ENCODE assay signal across 9 cellular contexts in the genomic region with DNA sequence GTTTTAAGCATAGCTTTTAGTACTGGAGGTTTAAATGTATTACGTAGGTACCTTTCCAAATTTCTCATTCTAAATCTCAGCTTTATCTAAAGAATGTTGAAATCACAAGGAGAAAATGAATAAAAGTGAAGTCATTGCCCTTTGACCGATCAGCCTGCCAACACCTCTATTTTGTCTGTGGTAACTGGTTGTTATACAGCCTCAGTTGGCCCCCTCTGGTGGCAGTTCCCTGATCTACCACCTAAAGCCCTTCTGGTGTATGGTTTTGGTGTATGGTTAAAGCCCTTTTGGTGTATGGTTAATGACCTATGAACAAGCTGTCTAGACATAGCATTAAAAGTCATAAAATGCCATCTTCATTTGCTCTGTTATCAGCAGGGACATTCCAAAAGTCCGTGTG.
DNase-seq lines count a peak whose midpoint lies in the region; ATAC-seq, FAIRE-seq and TF ChIP-seq lines count a peak whose summit lies in the region.
"Had no signal": no experiment of that assay in that cellular context is flagged by ENCODE, and none has a peak within 500 bp of the region (broad histone marks: within the 10 kb centered on the region; RNA-seq: fewer than 3 reads in every experiment).

No MANE protein-coding gene starts in this region.

- H3K27ac ChIP-seq in endothelial cell of umbilical vein (ENCODE audit: insufficient read depth, low read depth, low read length) (no peak overlapping the region), neural progenitor cell (no peak overlapping the region)
- H3K27ac ChIP-seq: SK-N-MC had no signal

- H3K4me1 ChIP-seq in endothelial cell of umbilical vein (ENCODE audit: control insufficient read depth, extremely low read depth, insufficient read depth, low read length) (no peaks in the 10 kb centered on the region), neural progenitor cell (no peaks in the 10 kb centered on the region)

- peak; percentile 77 for ATAC-seq in GM18858 (IDR thresholded peaks at IDR 0.05; ENCODE audit: unreplicated experiment)
- peak; percentile 66 for ATAC-seq in HG03108 (IDR thresholded peaks at IDR 0.05; ENCODE audit: unreplicated experiment)
- ATAC-seq in natural killer cell = no peak

- peak; percentile 55 for DNase-seq in COLO668 (lab: John Stamatoyannopoulos, UW; ENCODE audit: unreplicated experiment)
- peak; percentile 20 for DNase-seq in NCI-H526 treated with DMSO at 0.1 percent for 48 hours (lab: John Stamatoyannopoulos, UW)
- peak; percentile 59 for DNase-seq in endothelial cell of umbilical vein (ENCODE audit: low read depth, low spot score)
- peak; percentile 76 for DNase-seq in neural progenitor cell (ENCODE audit: low spot score)
- no peak for DNase-seq in natural killer cell
- DNase-seq in NCI-H2227 (lab: John Stamatoyannopoulos, UW; ENCODE audit: unreplicated experiment) = no peak

- CTCF ChIA-PET in endothelial cell of umbilical vein (lab: Charles Lee) = interaction anchor here (0.7 to 5.0 kb wide), 10 partner anchors 12 to 251 kb away, joined by 3 to 131 read pairs (median 6); no protein-coding TSS in a partner anchor

- H3K79me2 ChIP-seq in endothelial cell of umbilical vein (ENCODE audit: control insufficient read depth, insufficient read depth, low read length) = no peaks in the 10 kb centered on the region
- no peaks in the 10 kb centered on the region for H3K79me2 ChIP-seq in neural progenitor cell (ENCODE audit: low read depth)

- TF ChIP-seq POLR2A in endothelial cell of umbilical vein (IDR thresholded peaks at IDR 0.05; ENCODE audit: low read depth, low read length) = no peak

- no peaks in the 10 kb centered on the region for H3K9me3 Mint-ChIP-seq in neural progenitor cell
- peaks cover 0 to 8% of the 10 kb centered on the region in 2 donors for H3K9me3 Mint-ChIP-seq in natural killer cell

- H2AFZ ChIP-seq in endothelial cell of umbilical vein (ENCODE audit: low read depth, low read length) (no peak overlapping the region), neural progenitor cell (replicated peaks) (no peak overlapping the region)

- no peaks in the 10 kb centered on the region for H3F3A ChIP-seq in neural progenitor cell (ENCODE audit: low read depth)

- H3K36me3 ChIP-seq in endothelial cell of umbilical vein (ENCODE audit: control insufficient read depth in 2 of 2, extremely low read depth in 1 of 2, insufficient read depth in 2 of 2, low read length in 2 of 2) (no peaks in the 10 kb centered on the region), neural progenitor cell (no peaks in the 10 kb centered on the region)

- BruUV-seq in endothelial cell of umbilical vein (replicated peaks; lab: Mats Ljungman, UMichigan) = no TSS peak

- H3K4me2 ChIP-seq in endothelial cell of umbilical vein (ENCODE audit: insufficient read depth, low read length) (no peak overlapping the region), neural progenitor cell (no peak overlapping the region)

- intact Hi-C loops in endothelial cell of umbilical vein (cut with micrococcal nuclease) = loop anchor here (1.0 kb wide), 2 partner anchors 60 to 251 kb away; no protein-coding TSS in a partner anchor
- intact Hi-C loops in natural killer cell (cut with micrococcal nuclease) = no loop called here

- no peaks in the 10 kb centered on the region for H4K20me1 ChIP-seq in endothelial cell of umbilical vein (replicated peaks; ENCODE audit: control insufficient read depth, extremely low read depth, insufficient read depth, low read length)
- H4K20me1 ChIP-seq in neural progenitor cell (ENCODE audit: low read depth) = no peaks in the 10 kb centered on the region

- no peaks in the 10 kb centered on the region for H3K36me3 Mint-ChIP-seq in neural progenitor cell
- H3K36me3 Mint-ChIP-seq in natural killer cell = no peaks in the 10 kb centered on the region

- H3K27me3 Mint-ChIP-seq in neural progenitor cell (ENCODE audit: insufficient read depth, low read depth) (no peaks in the 10 kb centered on the region), natural killer cell (ENCODE audit: low read depth in 2 of 2) (no peaks in the 10 kb centered on the region)

- H3K9ac ChIP-seq in endothelial cell of umbilical vein (replicated peaks; ENCODE audit: extremely low read depth, insufficient read depth, low read length) = no peak overlapping the region
- H3K9ac ChIP-seq in neural progenitor cell = no peak overlapping the region

- TF ChIP-seq CTCF in endothelial cell of umbilical vein (IDR thresholded peaks at IDR 0.05; ENCODE audit: extremely low read depth in 1 of 2, insufficient read depth in 1 of 2, low read depth in 1 of 2, low read length in 2 of 2) = peak; percentile 61 to 75
- peak; percentile 85 for TF ChIP-seq CTCF in neural progenitor cell (IDR thresholded peaks at IDR 0.05)
- no peak for TF ChIP-seq CTCF in natural killer cell (IDR thresholded peaks at IDR 0.05)

- no peak overlapping the region for H3K27ac Mint-ChIP-seq in neural progenitor cell
- H3K27ac Mint-ChIP-seq in natural killer cell = no peak overlapping the region

- peak; percentile 38 for FAIRE-seq in endothelial cell of umbilical vein (lab: Jason Lieb, UNC)

- H3K4me1 Mint-ChIP-seq in neural progenitor cell = no peaks in the 10 kb centered on the region
- H3K4me1 Mint-ChIP-seq in natural killer cell = no peaks in the 10 kb centered on the region

- H3K4me3 ChIP-seq in endothelial cell of umbilical vein (replicated peaks in 1 of 3; ENCODE audit: insufficient read depth in 1 of 3, low read depth in 1 of 3, low read length in 3 of 3) = no peak overlapping the region
- H3K4me3 ChIP-seq in neural progenitor cell = no peak overlapping the region
- H3K4me3 ChIP-seq: SK-N-MC had no signal

- H3K4me3 Mint-ChIP-seq in neural progenitor cell = no peak overlapping the region
- H3K4me3 Mint-ChIP-seq in natural killer cell = no peak overlapping the region

- no peaks in the 10 kb centered on the region for H3K9me3 ChIP-seq in endothelial cell of umbilical vein (replicated peaks; ENCODE audit: control insufficient read depth, insufficient read depth, low read length)
- H3K9me3 ChIP-seq in neural progenitor cell (ENCODE audit: low read depth) = no peaks in the 10 kb centered on the region

- POLR2A ChIA-PET in endothelial cell of umbilical vein (lab: Charles Lee) = no interaction called here

- H3K9me1 ChIP-seq in endothelial cell of umbilical vein (replicated peaks; ENCODE audit: control insufficient read depth, extremely low read depth, insufficient read depth, low read length) = no peaks in the 10 kb centered on the region

- H3K27me3 ChIP-seq in endothelial cell of umbilical vein (ENCODE audit: control insufficient read depth in 2 of 2, insufficient read depth in 2 of 2, low read length in 2 of 2) (no peaks in the 10 kb centered on the region), neural progenitor cell (no peaks in the 10 kb centered on the region)

- dilution Hi-C loops in endothelial cell of umbilical vein (cut with MboI; ENCODE audit: extremely low pct_ligation_motif_present, low sequenced_read_pairs) = no loop called here

TF ChIP-seq in endothelial cell of umbilical vein, 7 proteins besides CTCF, POLR2A, EP300 and RAD21:
- TF ChIP-seq GATA2 (IDR thresholded peaks at IDR 0.05; ENCODE audit: insufficient read depth, insufficient read length, low read depth, low read length) (no peak), POLR2AphosphoS5 (IDR thresholded peaks at IDR 0.05; ENCODE audit: insufficient read depth, low read depth, low read length) (no peak), FOS (IDR thresholded peaks at IDR 0.05; ENCODE audit: borderline replicate concordance, insufficient read depth, low read length) (no peak), EZH2 (IDR thresholded peaks at IDR 0.05; ENCODE audit: borderline replicate concordance, low read depth, low read length, severe bottlenecking) (no peak), MYC (IDR thresholded peaks at IDR 0.05; ENCODE audit: low read depth, low read length) (no peak), JUN (IDR thresholded peaks at IDR 0.05; ENCODE audit: borderline replicate concordance, insufficient read depth, insufficient read length, low read depth) (no peak)
- TF ChIP-seq, protein P1, sequence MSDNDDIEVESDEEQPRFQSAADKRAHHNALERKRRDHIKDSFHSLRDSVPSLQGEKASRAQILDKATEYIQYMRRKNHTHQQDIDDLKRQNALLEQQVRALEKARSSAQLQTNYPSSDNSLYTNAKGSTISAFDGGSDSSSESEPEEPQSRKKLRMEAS (IDR thresholded peaks at IDR 0.05; ENCODE audit: insufficient read depth, insufficient read length) = no peak

Comparison
In these comparisons a context has a peak if more than half of its experiments do, and no peak if none do; other contexts are left out.
1. DNase-seq: peak in COLO668 (single experiment), NCI-H526 treated with DMSO at 0.1 percent for 48 hours (single experiment), endothelial cell of umbilical vein (single experiment) and neural progenitor cell (single experiment); none in natural killer cell (single experiment) and NCI-H2227 (single experiment).
2. ATAC-seq: peak in GM18858 (single experiment) and HG03108 (single experiment); none in natural killer cell (0 of 3).